ENCODE assay signal across 1 cellular context in genomic region chr6:1736346-1737105, GRCh38.
TF ChIP-seq lines count a peak whose summit lies in the region.

No MANE protein-coding gene starts in this region.

TF ChIP-seq in HepG2, 621 proteins besides CTCF, POLR2A, EP300 and RAD21 (continued from another document):
- TF ChIP-seq ZNF687 (CRISPR knock-in tag; IDR thresholded peaks at IDR 0.05) (no peak), KLF15 (CRISPR knock-in tag; IDR thresholded peaks at IDR 0.05; ENCODE audit: borderline replicate concordance) (no peak), SNAPC4 (CRISPR knock-in tag; IDR thresholded peaks at IDR 0.05) (no peak), SMC3 (IDR thresholded peaks at IDR 0.05; ENCODE audit: low read length) (no peak), MEF2D (CRISPR knock-in tag; IDR thresholded peaks at IDR 0.05) (no peak), GATAD2A (CRISPR knock-in tag; IDR thresholded peaks at IDR 0.05) (no peak), REPIN1 (CRISPR knock-in tag; IDR thresholded peaks at IDR 0.05; ENCODE audit: borderline replicate concordance, low read depth) (no peak), ZNF597 (CRISPR knock-in tag; IDR thresholded peaks at IDR 0.05) (no peak), ONECUT2 (CRISPR knock-in tag; IDR thresholded peaks at IDR 0.05) (no peak), FOXK2 (IDR thresholded peaks at IDR 0.05) (no peak)
